Comparison of ENCODE assay signal across 8 cellular contexts in genomic region chr11:28529540-28530410, GRCh38.
A peak's percentile ranks its signal among the peaks of the same experiment; 100 is the strongest.
DNase-seq lines count a peak whose midpoint lies in the region; ATAC-seq and TF ChIP-seq lines count a peak whose summit lies in the region.

No MANE protein-coding gene starts in this region.

- ATAC-seq in HG02642 (IDR thresholded peaks at IDR 0.05; ENCODE audit: poor library complexity, unreplicated experiment) (peak; percentile 46), PC-3 (peak; percentile 65), gastroesophageal sphincter (no peak), HG02840 (IDR thresholded peaks at IDR 0.05; ENCODE audit: low FRiP score, unreplicated experiment) (no peak)

- no peak overlapping the region for H3K9ac ChIP-seq in PC-3 (ENCODE audit: low read length)

- H3K4me1 Mint-ChIP-seq in Calu3 (ENCODE audit: low read depth, unreplicated experiment): no peaks in the 10 kb centered on the region

- intact Hi-C loops in Calu3 (cut with micrococcal nuclease; ENCODE audit: unreplicated experiment) (loop anchor here (1.0 to 10.0 kb wide), 4 partner anchors 305 to 830 kb away; no protein-coding TSS in a partner anchor), PC-3 (cut with micrococcal nuclease) (loop anchor here (1.0 to 10.0 kb wide), 5 partner anchors 305 to 828 kb away; partner anchors contain the start of genes KIF18A and METTL15)

- no peak overlapping the region for H3K4me3 Mint-ChIP-seq in Calu3 (ENCODE audit: low read depth, unreplicated experiment)

- CTCF ChIA-PET in Calu3 (lab: Charles Lee) (interaction anchor here (0.6 to 1.6 kb wide), 8 partner anchors 18 to 830 kb away, joined by 3 to 18 read pairs (median 4); partner anchors contain the start of genes BDNF, KIF18A and METTL15), PC-3 (lab: Charles Lee) (interaction anchor here (0.5 to 1.7 kb wide), 8 partner anchors 330 to 830 kb away, joined by 3 to 22 read pairs (median 4); partner anchors contain the start of gene BDNF)

- no peak overlapping the region for H3K27ac Mint-ChIP-seq in Calu3 (ENCODE audit: unreplicated experiment)

- POLR2A ChIA-PET in PC-3 (lab: Charles Lee; ENCODE audit: unreplicated experiment): interaction anchor here (0.6 kb wide), 1 partner anchor 830 kb away, joined by 3 read pairs; no protein-coding TSS in a partner anchor

- 22 to 44% methylated on average over 1 to 3 of the region's 3 CpGs for WGBS in gastroesophageal sphincter (ENCODE audit: low coverage in 1 of 2), 2 donors

- H3K9me3 Mint-ChIP-seq in Calu3 (ENCODE audit: low read depth, unreplicated experiment): peaks cover 2% of the 10 kb centered on the region

- H3K27me3 Mint-ChIP-seq in Calu3 (ENCODE audit: unreplicated experiment): no peaks in the 10 kb centered on the region

- no peak for TF ChIP-seq POLR2A in gastroesophageal sphincter (IDR thresholded peaks at IDR 0.05)

- peaks cover 7% of the 10 kb centered on the region; the same call in 1 of the 2 replicates for H3K36me3 ChIP-seq in PC-3 (ENCODE audit: low read depth, low read length)
- H3K36me3 ChIP-seq in gastroesophageal sphincter: no peaks in the 10 kb centered on the region

- TF ChIP-seq CTCF in Calu3 (IDR thresholded peaks at IDR 0.05; ENCODE audit: unreplicated experiment): peak; percentile 10
- peak; percentile 68 for TF ChIP-seq CTCF in PC-3 (conservative IDR thresholded peaks at IDR 0.05; ENCODE audit: low read depth, low read length)
- TF ChIP-seq CTCF in fibroblast of pulmonary artery (IDR thresholded peaks at IDR 0.05; ENCODE audit: low read length, missing control alignments): peak; percentile 38
- TF ChIP-seq CTCF in gastroesophageal sphincter (IDR thresholded peaks at IDR 0.05): peak in 1 of 4 experiments; percentile 28

- no peak overlapping the region for H3K4me2 ChIP-seq in PC-3 (ENCODE audit: low read length)

- BruUV-seq in Calu3 (replicated peaks; lab: Mats Ljungman, UMichigan) (no TSS peak), PC-3 (replicated peaks; lab: Mats Ljungman, UMichigan) (no TSS peak)

- no peaks in the 10 kb centered on the region for H3K9me2 ChIP-seq in PC-3 (replicated peaks; ENCODE audit: low read length)

- no peaks in the 10 kb centered on the region for H3K36me3 Mint-ChIP-seq in Calu3 (ENCODE audit: insufficient read depth, unreplicated experiment)

- peaks cover 7% of the 10 kb centered on the region for H3K4me1 ChIP-seq in PC-3 (ENCODE audit: insufficient read depth, low read length)
- no peaks in the 10 kb centered on the region for H3K4me1 ChIP-seq in gastroesophageal sphincter

- H2AFZ ChIP-seq in PC-3 (ENCODE audit: low read length): no peak overlapping the region

- H3K27me3 ChIP-seq in PC-3 (ENCODE audit: low read length) (no peaks in the 10 kb centered on the region), gastroesophageal sphincter (no peaks in the 10 kb centered on the region)

- no peak for TF ChIP-seq EP300 in gastroesophageal sphincter (IDR thresholded peaks at IDR 0.05)

- H3F3A ChIP-seq in PC-3 (ENCODE audit: low read length, unreplicated experiment): no peaks in the 10 kb centered on the region

- no peaks in the 10 kb centered on the region for H3K79me2 ChIP-seq in PC-3 (ENCODE audit: low read length)

- DNase-seq in Calu3 (peak; percentile 22), PC-3 (peak; percentile 83), fibroblast of pulmonary artery (ENCODE audit: low read depth) (peak; percentile 85), smooth muscle cell of the brain vasculature (ENCODE audit: low read depth, low spot score) (peak; percentile 36), DMS153 treated with DMSO at 0.1 percent for 48 hours (lab: John Stamatoyannopoulos, UW; ENCODE audit: unreplicated experiment) (no peak)

- H3K27ac ChIP-seq in PC-3 (ENCODE audit: low read length): no peak overlapping the region
- H3K27ac ChIP-seq in gastroesophageal sphincter: no peak overlapping the region

- H3K4me3 ChIP-seq in PC-3 (ENCODE audit: low read length) (no peak overlapping the region), fibroblast of pulmonary artery (replicated peaks; ENCODE audit: low read depth, low read length) (no peak overlapping the region), gastroesophageal sphincter (no peak overlapping the region)

- no peaks in the 10 kb centered on the region for H4K20me1 ChIP-seq in PC-3 (ENCODE audit: low read length)

- H3K9me3 ChIP-seq in PC-3 (ENCODE audit: low read length) (peaks cover 9% of the 10 kb centered on the region), gastroesophageal sphincter (peaks cover 0 to 25% (median 0%) of the 10 kb centered on the region in 3 donors)

Comparison
In these comparisons a context has a peak if more than half of its experiments do, and no peak if none do; other contexts are left out.
1. ATAC-seq: peak in HG02642 (single experiment) and PC-3 (single experiment); none in gastroesophageal sphincter (single experiment) and HG02840 (single experiment).